Comparison of ENCODE assay signal across 1 cellular context in genomic region chr5:95733100-95733499, GRCh38.
TF ChIP-seq lines count a peak whose summit lies in the region.

No MANE protein-coding gene starts in this region.

TF ChIP-seq in SK-N-SH treated with all-trans-retinoic acid at 6 μM for 48 hours, 23 proteins besides CTCF, POLR2A, EP300 and RAD21 (continued from another document):
- TF ChIP-seq RARB (CRISPR knock-in tag; IDR thresholded peaks at IDR 0.05) (no peak), ESRRG (CRISPR knock-in tag; IDR thresholded peaks at IDR 0.05) (no peak), PPARA (CRISPR knock-in tag; IDR thresholded peaks at IDR 0.05; ENCODE audit: borderline replicate concordance) (no peak)
